In the genomic region with DNA sequence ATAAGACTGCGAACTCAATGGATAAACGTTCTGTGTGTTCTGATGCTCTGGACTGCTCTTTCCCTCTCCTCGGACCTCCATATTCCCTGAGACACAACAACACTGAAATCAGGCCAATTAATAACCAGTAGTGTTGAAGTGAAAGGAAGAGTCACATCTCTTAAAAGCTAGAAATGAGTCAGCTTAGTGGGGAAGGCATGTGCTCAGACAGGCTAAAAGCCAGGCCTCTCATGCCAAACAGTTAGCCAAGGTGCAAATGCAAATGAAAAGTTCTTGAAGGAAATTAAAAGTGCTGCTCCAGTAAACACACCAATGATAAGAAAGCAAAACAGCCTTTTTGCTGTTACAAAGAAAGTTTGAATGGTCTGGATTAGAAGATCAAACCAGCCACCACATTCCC, we compare ENCODE assay signal across 9 cellular contexts.
DNase-seq lines count a peak whose midpoint lies in the region; ATAC-seq lines count a peak whose summit lies in the region.
"Had no signal": no experiment of that assay in that cellular context is flagged by ENCODE, and none has a peak within 500 bp of the region (broad histone marks: within the 10 kb centered on the region; RNA-seq: fewer than 3 reads in every experiment).

No MANE protein-coding gene starts in this region.

- DNase-seq in AG20443 (ENCODE audit: low spot score), result peak; percentile 75
- DNase-seq in foreskin melanocyte, result peak; percentile 21
- DNase-seq in superior temporal gyrus (ENCODE audit: extremely low spot score), result no peak
- no peak for DNase-seq in RKO (ENCODE audit: low spot score)
- DNase-seq in activated T-cell treated with anti-CD3 and anti-CD28 coated beads, Interleukin-2, amount 50 U/mL, for 1 hour, result no peak
- no peak for DNase-seq in substantia nigra (lab: John Stamatoyannopoulos, UW)

- no peak overlapping the region for H3K27ac ChIP-seq in substantia nigra (ENCODE audit: low read depth, low read length, poor library complexity, severe bottlenecking)
- H3K27ac ChIP-seq: SJSA1 had no signal

- ATAC-seq in GM21360 (IDR thresholded peaks at IDR 0.05; ENCODE audit: unreplicated experiment), result peak; percentile 98
- peak; percentile 99 for ATAC-seq in HG03460 (IDR thresholded peaks at IDR 0.05; ENCODE audit: unreplicated experiment)

Comparison
In these comparisons a context has a peak if more than half of its experiments do, and no peak if none do; other contexts are left out.
1. DNase-seq: peak in AG20443 (single experiment) and foreskin melanocyte (single experiment); none in superior temporal gyrus (single experiment), RKO (single experiment), activated T-cell treated with anti-CD3 and anti-CD28 coated beads, Interleukin-2, amount 50 U/mL, for 1 hour (single experiment) and substantia nigra (0 of 49).